20 cellular contexts compared by ENCODE assay signal in the genomic region with DNA sequence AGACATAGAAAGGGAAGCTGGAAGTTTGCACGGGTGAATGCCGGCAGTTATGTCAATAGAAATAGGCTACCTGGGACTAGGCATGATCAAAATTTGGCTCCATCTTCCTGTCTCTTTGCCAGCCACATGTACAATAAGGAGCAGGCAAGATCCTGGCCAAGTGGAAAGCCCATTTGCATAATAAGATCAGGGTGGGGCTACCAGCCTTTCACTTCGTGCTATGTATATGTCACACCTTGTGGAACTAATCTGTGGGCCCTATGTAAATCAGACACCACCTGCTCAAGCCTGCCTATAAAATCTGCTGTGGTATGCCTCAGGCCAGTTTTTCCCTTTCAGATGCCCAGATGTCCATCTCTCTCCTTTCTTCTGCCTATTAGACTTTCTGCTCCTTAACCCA.
DNase-seq lines count a peak whose midpoint lies in the region; ATAC-seq and TF ChIP-seq lines count a peak whose summit lies in the region.
"Had no signal": no experiment of that assay in that cellular context is flagged by ENCODE, and none has a peak within 500 bp of the region (broad histone marks: within the 10 kb centered on the region; RNA-seq: fewer than 3 reads in every experiment).

No MANE protein-coding gene starts in this region.

- intact Hi-C loops in left colon (cut with DNase I, micrococcal nuclease) = no loop called here

- no peaks in the 10 kb centered on the region for H3K36me3 ChIP-seq in RWPE2 (ENCODE audit: low read depth)
- H3K36me3 ChIP-seq in H7 (replicated peaks; ENCODE audit: control insufficient read depth, insufficient read depth, low read length) = no peaks in the 10 kb centered on the region
- H3K36me3 ChIP-seq: sigmoid colon had no signal

- H3K4me3 ChIP-seq in RWPE2 (ENCODE audit: severe bottlenecking) (no peak overlapping the region), H7 (ENCODE audit: insufficient read depth, low read depth, low read length) (no peak overlapping the region)
- H3K4me3 ChIP-seq: sigmoid colon, testis had no signal

- H3K4me1 ChIP-seq in RWPE2 (ENCODE audit: insufficient read depth, poor library complexity, severe bottlenecking) = peaks cover 15% of the 10 kb centered on the region
- H3K4me1 ChIP-seq: testis had no signal

- no peak overlapping the region for H3K27ac ChIP-seq in RWPE2 (ENCODE audit: poor library complexity, severe bottlenecking)
- H3K27ac ChIP-seq: testis had no signal

- TF ChIP-seq CTCF in RWPE2 (IDR thresholded peaks at IDR 0.05; ENCODE audit: poor library complexity, severe bottlenecking) = no peak

- DNase-seq in DMS79 treated with DMSO at 0.1 percent for 48 hours (lab: John Stamatoyannopoulos, UW) (peak; percentile 46), NCI-H146 (lab: John Stamatoyannopoulos, UW) (peak; percentile 66), RWPE2 (ENCODE audit: low spot score) (no peak), left colon (no peak), H7 (no peak), NCI-H2029 treated with DMSO at 0.1 percent for 48 hours (lab: John Stamatoyannopoulos, UW) (no peak), NCI-H1092 treated with DMSO at 0.1 percent for 48 hours (lab: John Stamatoyannopoulos, UW) (no peak)
- DNase-seq: activated CD4-positive, alpha-beta memory T cell treated with anti-CD3 and anti-CD28 coated beads, Interleukin-2, amount 10 ng/mL, durations not matched to agents 7 days and 5 days; activated T-cell treated with anti-CD3 and anti-CD28 coated beads, Interleukin-2, amount 50 U/mL, for 4 hours; effector memory CD4-positive, alpha-beta T cell; hypothalamus; left cardiac atrium; MV-4-11; occipital lobe; PC-3; sigmoid colon; stimulated activated CD4-positive, alpha-beta T cell treated with anti-CD3 and anti-CD28 coated beads, Interleukin-2, amount 100 ng/mL, for 48 hours; testis had no signal

- ATAC-seq in RWPE2 (ENCODE audit: low read depth) (peak; percentile 48), left colon (peak; percentile 63), GM21529 (IDR thresholded peaks at IDR 0.05; ENCODE audit: unreplicated experiment) (no peak)
- ATAC-seq: activated T-cell treated with anti-CD3 and anti-CD28 coated beads, Interleukin-2, amount 50 U/mL, for 4 hours; HCT116; left cardiac atrium; PC-3 had no signal

- H3K27me3 ChIP-seq in RWPE2 (ENCODE audit: insufficient read depth, poor library complexity, severe bottlenecking) = no peaks in the 10 kb centered on the region
- H3K27me3 ChIP-seq in H7 (ENCODE audit: control insufficient read depth, insufficient read depth, low read length) = no peaks in the 10 kb centered on the region
- H3K27me3 ChIP-seq: sigmoid colon, testis had no signal

- H3K9me3 ChIP-seq in RWPE2 (ENCODE audit: severe bottlenecking) = no peaks in the 10 kb centered on the region
- H3K9me3 ChIP-seq: sigmoid colon, testis had no signal

Comparison
In these comparisons a context has a peak if more than half of its experiments do, and no peak if none do; other contexts are left out.
1. DNase-seq: peak in DMS79 treated with DMSO at 0.1 percent for 48 hours (single experiment) and NCI-H146 (single experiment); none in RWPE2 (single experiment), left colon (0 of 2), H7 (single experiment), NCI-H2029 treated with DMSO at 0.1 percent for 48 hours (single experiment) and NCI-H1092 treated with DMSO at 0.1 percent for 48 hours (single experiment).